ENCODE assay signal across 16 cellular contexts in the genomic region with DNA sequence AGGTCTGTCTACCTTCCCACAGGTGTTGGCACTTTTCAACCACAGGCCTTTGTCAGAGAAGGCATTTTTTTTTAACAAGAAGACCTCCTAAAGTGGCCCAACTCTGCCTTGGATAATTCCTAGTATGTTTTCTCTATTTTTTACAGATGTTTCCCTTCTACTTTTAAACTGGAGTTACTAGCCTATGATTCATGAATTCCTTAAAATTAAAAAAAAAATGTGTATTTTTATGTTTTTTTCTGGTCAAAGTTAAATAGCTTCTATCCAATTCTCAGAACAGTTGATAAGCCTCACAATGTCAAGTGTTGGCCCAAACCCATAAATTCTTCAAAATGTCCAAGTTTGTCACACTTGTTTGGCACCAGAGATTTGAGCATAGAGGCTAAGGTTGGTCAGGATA.
DNase-seq lines count a peak whose midpoint lies in the region; ATAC-seq and TF ChIP-seq lines count a peak whose summit lies in the region.
"Had no signal": no experiment of that assay in that cellular context is flagged by ENCODE, and none has a peak within 500 bp of the region (broad histone marks: within the 10 kb centered on the region; RNA-seq: fewer than 3 reads in every experiment).

No MANE protein-coding gene starts in this region.

- no peak for TF ChIP-seq POLR2A in tibial nerve (IDR thresholded peaks at IDR 0.05)

- ATAC-seq in PC-3 (no peak), WTC11 (no peak), GM21786 (IDR thresholded peaks at IDR 0.05; ENCODE audit: unreplicated experiment) (no peak)
- no peak for ATAC-seq in activated T-helper 17 cell treated with anti-CD3 and anti-CD28 coated beads, Interleukin-2, amount 50 U/mL, for 72 hours (replicated peaks)
- ATAC-seq: activated CD4-positive, CD25-positive, alpha-beta regulatory T cell treated with anti-CD3 and anti-CD28 coated beads, Interleukin-2, amount 50 U/mL, for 24 hours had no signal

- TF ChIP-seq EP300 in tibial nerve (IDR thresholded peaks at IDR 0.05): no peak

- peaks cover 35% of the 10 kb centered on the region for H3K36me3 Mint-ChIP-seq in nephron progenitor cell (ENCODE audit: low read depth)
- peaks cover 19% of the 10 kb centered on the region for H3K36me3 Mint-ChIP-seq in activated T-helper 17 cell treated with anti-CD3 and anti-CD28 coated beads, Interleukin-2, amount 50 U/mL, for 72 hours (ENCODE audit: low read depth)
- H3K36me3 Mint-ChIP-seq in WTC11: peaks cover 2% of the 10 kb centered on the region; the same call in 1 of the 2 replicates

- H4K20me1 ChIP-seq in PC-3 (ENCODE audit: low read length): no peaks in the 10 kb centered on the region

- H3F3A ChIP-seq in PC-3 (ENCODE audit: low read length, unreplicated experiment): peaks cover 4% of the 10 kb centered on the region

- no peaks in the 10 kb centered on the region for H3K9me2 ChIP-seq in PC-3 (replicated peaks; ENCODE audit: low read length)

- no TSS peak for BruUV-seq in PC-3 (replicated peaks; lab: Mats Ljungman, UMichigan)

- H3K36me3 ChIP-seq in PC-3 (ENCODE audit: low read depth, low read length) (no peaks in the 10 kb centered on the region), tibial nerve (peaks cover 0 to 7% (median 0%) of the 10 kb centered on the region in 3 donors)
- H3K36me3 ChIP-seq: adrenal gland, MG63, ovary had no signal

- peak overlapping the region; percentile 40 for H3K27ac Mint-ChIP-seq in nephron progenitor cell
- no peak overlapping the region for H3K27ac Mint-ChIP-seq in activated T-helper 17 cell treated with anti-CD3 and anti-CD28 coated beads, Interleukin-2, amount 50 U/mL, for 72 hours
- no peak overlapping the region for H3K27ac Mint-ChIP-seq in WTC11

- no peaks in the 10 kb centered on the region for H3K9me3 ChIP-seq in PC-3 (ENCODE audit: low read length)
- H3K9me3 ChIP-seq in tibial nerve: no peaks in the 10 kb centered on the region
- H3K9me3 ChIP-seq: adrenal gland, MG63, ovary had no signal

- TF ChIP-seq CTCF in PC-3 (conservative IDR thresholded peaks at IDR 0.05; ENCODE audit: low read depth, low read length) (no peak), fibroblast of mammary gland (conservative IDR thresholded peaks at IDR 0.05; ENCODE audit: control insufficient read depth, insufficient read depth, low read depth, low read length) (no peak), nephron progenitor cell (IDR thresholded peaks at IDR 0.05) (no peak), tibial nerve (IDR thresholded peaks at IDR 0.05) (no peak), WTC11 (IDR thresholded peaks at IDR 0.05) (no peak)

- H2AFZ ChIP-seq in PC-3 (ENCODE audit: low read length): no peak overlapping the region

- POLR2A ChIA-PET in PC-3 (lab: Charles Lee; ENCODE audit: unreplicated experiment): interaction anchor here (0.7 kb wide), 1 partner anchor 857 kb away, joined by 4 read pairs; no protein-coding TSS in a partner anchor
- POLR2A ChIA-PET in WTC11 (lab: Charles Lee): no interaction called here

- no peak for DNase-seq in PC-3
- DNase-seq in fibroblast of mammary gland (ENCODE audit: low read depth): peak; percentile 14
- no peak for DNase-seq in nephron progenitor cell
- no peak for DNase-seq in tibial nerve (ENCODE audit: low spot score in 2 of 2)
- no peak for DNase-seq in WTC11 (ENCODE audit: low spot score)
- no peak for DNase-seq in A172 (ENCODE audit: low spot score)
- DNase-seq: effector CD4-positive, alpha-beta T cell; head of caudate nucleus; NCI-H2171; stimulated activated CD4-positive, alpha-beta T cell treated with anti-CD3 and anti-CD28 coated beads, Interleukin-2, amount 100 ng/mL, for 24 hours had no signal

- no peak overlapping the region for H3K4me2 ChIP-seq in PC-3 (ENCODE audit: low read length)

- H3K4me1 ChIP-seq in PC-3 (ENCODE audit: insufficient read depth, low read length) (peaks cover 24% of the 10 kb centered on the region), tibial nerve (peaks cover 0 to 32% (median 7%) of the 10 kb centered on the region in 4 donors)

- no peak overlapping the region for H3K4me3 Mint-ChIP-seq in nephron progenitor cell
- H3K4me3 Mint-ChIP-seq in activated T-helper 17 cell treated with anti-CD3 and anti-CD28 coated beads, Interleukin-2, amount 50 U/mL, for 72 hours: no peak overlapping the region
- H3K4me3 Mint-ChIP-seq in WTC11: no peak overlapping the region

- H3K27ac ChIP-seq in PC-3 (ENCODE audit: low read length) (0 out of 2 replicates have a peak overlapping the region, but pooled peaks have one; percentile 3), tibial nerve (peak overlapping the region in 3 of 4 donors; percentile 31 to 75 (median 67))

- intact Hi-C loops in PC-3 (cut with micrococcal nuclease): no loop called here

- H3K79me2 ChIP-seq in PC-3 (ENCODE audit: low read length): 0 out of 2 replicates have a peak, but pooled peaks cover 6% of the 10 kb centered on the region

- H3K9ac ChIP-seq in PC-3 (ENCODE audit: low read length): no peak overlapping the region

- CTCF ChIA-PET in PC-3 (lab: Charles Lee): no interaction called here
- CTCF ChIA-PET in WTC11 (lab: Charles Lee): interaction anchor here (0.8 to 1.1 kb wide), 3 partner anchors 28 to 62 kb away, joined by 3 to 4 read pairs (median 4); no protein-coding TSS in a partner anchor

- H3K9me3 Mint-ChIP-seq in nephron progenitor cell: no peaks in the 10 kb centered on the region
- no peaks in the 10 kb centered on the region for H3K9me3 Mint-ChIP-seq in activated T-helper 17 cell treated with anti-CD3 and anti-CD28 coated beads, Interleukin-2, amount 50 U/mL, for 72 hours
- no peaks in the 10 kb centered on the region for H3K9me3 Mint-ChIP-seq in WTC11

- H3K4me1 Mint-ChIP-seq in nephron progenitor cell (peaks cover 17% of the 10 kb centered on the region), WTC11 (peaks cover 11% of the 10 kb centered on the region)
- H3K4me1 Mint-ChIP-seq in activated T-helper 17 cell treated with anti-CD3 and anti-CD28 coated beads, Interleukin-2, amount 50 U/mL, for 72 hours: no peaks in the 10 kb centered on the region

- H3K4me3 ChIP-seq in PC-3 (ENCODE audit: low read length) (no peak overlapping the region), fibroblast of mammary gland (ENCODE audit: control insufficient read depth, low read depth, low read length) (no peak overlapping the region), tibial nerve (no peak overlapping the region)
- H3K4me3 ChIP-seq: adrenal gland, MG63, ovary had no signal

- no peaks in the 10 kb centered on the region for H3K27me3 ChIP-seq in PC-3 (ENCODE audit: low read length)
- H3K27me3 ChIP-seq in tibial nerve: no peaks in the 10 kb centered on the region
- H3K27me3 ChIP-seq: adrenal gland, MG63, ovary had no signal

- H3K27me3 Mint-ChIP-seq in nephron progenitor cell (ENCODE audit: low read depth, poor library complexity) (no peaks in the 10 kb centered on the region), WTC11 (ENCODE audit: low read depth) (no peaks in the 10 kb centered on the region)
- no peaks in the 10 kb centered on the region for H3K27me3 Mint-ChIP-seq in activated T-helper 17 cell treated with anti-CD3 and anti-CD28 coated beads, Interleukin-2, amount 50 U/mL, for 72 hours

TF ChIP-seq in WTC11, 78 proteins besides CTCF, POLR2A, EP300 and RAD21 (continues in another document):
- TF ChIP-seq MXD4 (CRISPR knock-in tag; IDR thresholded peaks at IDR 0.05; ENCODE audit: borderline replicate concordance): no peak
- no peak for TF ChIP-seq TEAD1 (CRISPR knock-in tag; IDR thresholded peaks at IDR 0.05)
- no peak for TF ChIP-seq ARID4B (CRISPR knock-in tag; IDR thresholded peaks at IDR 0.05; ENCODE audit: borderline replicate concordance)
- no peak for TF ChIP-seq HMGA2 (CRISPR knock-in tag; IDR thresholded peaks at IDR 0.05)
- TF ChIP-seq NFATC4 (CRISPR knock-in tag; IDR thresholded peaks at IDR 0.05): no peak
- TF ChIP-seq GRHL2 (CRISPR knock-in tag; IDR thresholded peaks at IDR 0.05; ENCODE audit: insufficient replicate concordance, severe bottlenecking): no peak
- TF ChIP-seq ZNF138 (CRISPR knock-in tag; conservative IDR thresholded peaks at IDR 0.05): no peak
- no peak for TF ChIP-seq SMAD4 (CRISPR knock-in tag; IDR thresholded peaks at IDR 0.05)
- TF ChIP-seq TEAD4 (CRISPR knock-in tag; IDR thresholded peaks at IDR 0.05): no peak
- no peak for TF ChIP-seq RELA (CRISPR knock-in tag; IDR thresholded peaks at IDR 0.05; ENCODE audit: borderline replicate concordance)
- no peak for TF ChIP-seq ZNF121 (CRISPR knock-in tag; IDR thresholded peaks at IDR 0.05)
